29 cellular contexts compared by ENCODE assay signal in the genomic region with DNA sequence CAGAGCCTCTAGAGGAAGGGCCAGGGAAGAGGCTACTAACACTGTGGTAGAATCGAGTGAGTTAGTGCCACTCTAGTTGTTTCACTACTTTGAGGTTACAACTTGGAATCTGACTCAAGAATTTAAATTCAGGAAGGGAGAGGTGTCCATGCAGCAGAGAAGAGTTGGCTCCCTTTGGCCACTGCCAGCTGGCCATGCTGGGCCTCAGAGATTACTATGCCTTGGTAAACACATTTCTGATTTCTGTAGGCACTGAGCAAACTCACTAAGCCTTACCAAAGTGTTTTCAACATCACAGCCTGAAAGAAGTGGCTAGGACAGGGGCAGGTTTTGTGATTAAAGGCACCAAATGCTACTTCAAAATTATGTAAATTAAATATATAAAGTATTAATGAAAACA.
"Had no signal": no experiment of that assay in that cellular context is flagged by ENCODE, and none has a peak within 500 bp of the region (broad histone marks: within the 10 kb centered on the region; RNA-seq: fewer than 3 reads in every experiment).

No MANE protein-coding gene starts in this region.

- ATAC-seq: activated CD8-positive, alpha-beta T cell treated with anti-CD3 and anti-CD28 coated beads for 36 hours; activated naive CD4-positive, alpha-beta T cell treated with anti-CD3 and anti-CD28 coated beads, Interleukin-2, amount 50 U/mL, for 72 hours; activated T-cell treated with anti-CD3 and anti-CD28 coated beads, Interleukin-2, amount 50 U/mL, for 4 hours; activated T-cell treated with anti-CD3 and anti-CD28 coated beads, Interleukin-2, amount 50 U/mL, for 72 hours; activated T-helper 17 cell treated with anti-CD3 and anti-CD28 coated beads, Interleukin-2, amount 50 U/mL, for 72 hours; body of pancreas had no signal

- DNase-seq: activated B cell treated with CpG ODN at 0.5 μM for 24 hours; activated CD4-positive, alpha-beta memory T cell treated with anti-CD3 and anti-CD28 coated beads for 36 hours; activated CD4-positive, alpha-beta T cell treated with anti-CD3 and anti-CD28 coated beads for 4 hours; activated CD4-positive, alpha-beta T cell treated with anti-CD3 and anti-CD28 coated beads, Interleukin-2, amount 10 ng/mL, durations not matched to agents 24 days and 14 days; activated CD4-positive, alpha-beta T cell treated with anti-CD3 and anti-CD28 coated beads, Interleukin-2, amount 50 U/mL, for 1 hour; activated CD4-positive, alpha-beta T cell treated with anti-CD3 and anti-CD28 coated beads, Interleukin-2, amount 50 U/mL, for 4 hours; activated CD4-positive, CD25-positive, alpha-beta regulatory T cell treated with anti-CD3 and anti-CD28 coated beads, Interleukin-2, amount 50 U/mL, for 72 hours; activated CD8-positive, alpha-beta memory T cell treated with anti-CD3 and anti-CD28 coated beads, Interleukin-2, amount 50 U/mL, for 4 hours; activated CD8-positive, alpha-beta T cell treated with anti-CD3 and anti-CD28 coated beads for 36 hours; activated effector memory CD4-positive, alpha-beta T cell treated with anti-CD3 and anti-CD28 coated beads, Interleukin-2, amount 50 U/mL, for 16 hours; activated gamma-delta T cell treated with Interleukin-2 at 50 U/mL for 16 hours; activated naive CD4-positive, alpha-beta T cell; activated naive CD4-positive, alpha-beta T cell treated with anti-CD3 and anti-CD28 coated beads for 36 hours; activated naive CD4-positive, alpha-beta T cell treated with anti-CD3 and anti-CD28 coated beads, Interleukin-2, amount 50 U/mL, for 16 hours; activated naive CD8-positive, alpha-beta T cell treated with anti-CD3 and anti-CD28 coated beads for 36 hours; activated T-cell treated with anti-CD3 and anti-CD28 coated beads for 4 hours; activated T-cell treated with anti-CD3 and anti-CD28 coated beads, Interleukin-2, amount 50 U/mL, for 1 hour; activated T-cell treated with anti-CD3 and anti-CD28 coated beads, Interleukin-2, amount 50 U/mL, for 4 hours; activated T-cell treated with anti-CD3 and anti-CD28 coated beads, Interleukin-2, amount 50 U/mL, for 72 hours; adrenal gland; amniotic stem cell; aorta; body of pancreas; brain microvascular endothelial cell; central memory CD4-positive, alpha-beta T cell; T-helper 2 cell; T-helper 9 cell had no signal
